29 cellular contexts compared by ENCODE assay signal in the genomic region with DNA sequence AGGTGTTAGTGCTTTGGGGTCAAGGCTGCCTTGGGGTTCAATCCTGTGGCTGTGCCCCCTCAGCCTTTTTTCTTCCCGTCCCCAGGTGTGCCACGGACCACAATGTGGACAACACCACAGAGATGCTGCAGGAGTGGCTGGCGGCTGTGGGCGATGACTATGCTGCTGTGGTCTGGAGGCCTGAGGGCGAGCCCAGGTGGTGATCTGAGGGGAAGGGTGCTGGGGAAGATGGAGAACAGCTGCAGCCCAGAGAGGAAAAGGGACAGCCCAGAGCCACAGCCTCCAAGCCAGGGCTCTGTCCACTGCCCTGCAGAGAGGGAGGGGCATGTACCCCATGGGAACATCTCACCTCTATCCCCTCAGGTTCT. TPM values are rescaled to one million over a fixed set of nuclear protein-coding genes. Genes with fewer than 3 reads are reported as not detected.
DNase-seq lines count a peak whose midpoint lies in the region; ATAC-seq and TF ChIP-seq lines count a peak whose summit lies in the region.
"Had no signal": no experiment of that assay in that cellular context is flagged by ENCODE, and none has a peak within 500 bp of the region (broad histone marks: within the 10 kb centered on the region; RNA-seq: fewer than 3 reads in every experiment).

No MANE protein-coding gene starts in this region.

- ATAC-seq in gastroesophageal sphincter (no peak), GM18870 (IDR thresholded peaks at IDR 0.05; ENCODE audit: unreplicated experiment) (no peak)
- ATAC-seq: heart left ventricle; left colon; naive thymus-derived CD8-positive, alpha-beta T cell; right lobe of liver had no signal

- no peaks in the 10 kb centered on the region for H3K36me3 Mint-ChIP-seq in activated T-helper 2 cell treated with anti-CD3 and anti-CD28 coated beads, Interferon-gamma antibody, Interleukin-2, Interleukin-4, amounts not matched to agents 10 μg/mL and 5 μg/mL and 100 μg/mL, durations not matched to agents 14 hours and 24 hours and 36 hours (ENCODE audit: low read depth)
- H3K36me3 Mint-ChIP-seq in activated naive CD8-positive, alpha-beta T cell treated with anti-CD3 and anti-CD28 coated beads for 36 hours, result no peaks in the 10 kb centered on the region
- H3K36me3 Mint-ChIP-seq: activated naive CD4-positive, alpha-beta T cell treated with anti-CD3 and anti-CD28 coated beads, Interleukin-2, amount 50 U/mL, for 24 hours; naive thymus-derived CD8-positive, alpha-beta T cell had no signal

- dilution Hi-C loops in mammary epithelial cell (cut with HindIII; ENCODE audit: low sequenced_read_pairs), result no loop called here

- H3K9me3 ChIP-seq in mammary epithelial cell (replicated peaks; ENCODE audit: insufficient read depth, low read length), result no peaks in the 10 kb centered on the region
- no peaks in the 10 kb centered on the region for H3K9me3 ChIP-seq in breast epithelium
- H3K9me3 ChIP-seq in gastroesophageal sphincter, result no peaks in the 10 kb centered on the region
- H3K9me3 ChIP-seq: Caco-2, heart left ventricle, right lobe of liver, SJSA1, stomach, transverse colon had no signal

- H3K4me1 Mint-ChIP-seq in activated T-helper 2 cell treated with anti-CD3 and anti-CD28 coated beads, Interferon-gamma antibody, Interleukin-2, Interleukin-4, amounts not matched to agents 10 μg/mL and 5 μg/mL and 100 μg/mL, durations not matched to agents 14 hours and 24 hours and 36 hours (ENCODE audit: low read depth), result peaks cover 7% of the 10 kb centered on the region
- H3K4me1 Mint-ChIP-seq in activated naive CD8-positive, alpha-beta T cell treated with anti-CD3 and anti-CD28 coated beads for 36 hours, result peaks cover 8% of the 10 kb centered on the region

- no TSS peak for BruUV-seq in mammary epithelial cell (replicated peaks; lab: Mats Ljungman, UMichigan)

- CTCF ChIA-PET in mammary epithelial cell (lab: Charles Lee; ENCODE audit: low non-redundant PET), result no interaction called here

- H3K27me3 ChIP-seq in mammary epithelial cell (ENCODE audit: insufficient read depth, low read length) (no peaks in the 10 kb centered on the region), breast epithelium (no peaks in the 10 kb centered on the region), gastroesophageal sphincter (no peaks in the 10 kb centered on the region)
- H3K27me3 ChIP-seq: dorsolateral prefrontal cortex, right lobe of liver, SJSA1 had no signal

- H4K20me1 ChIP-seq in mammary epithelial cell (ENCODE audit: insufficient read depth, low read length), result no peaks in the 10 kb centered on the region

- H3K9me3 Mint-ChIP-seq in activated T-helper 2 cell treated with anti-CD3 and anti-CD28 coated beads, Interferon-gamma antibody, Interleukin-2, Interleukin-4, amounts not matched to agents 10 μg/mL and 5 μg/mL and 100 μg/mL, durations not matched to agents 14 hours and 24 hours and 36 hours, result no peaks in the 10 kb centered on the region
- H3K9me3 Mint-ChIP-seq in activated naive CD8-positive, alpha-beta T cell treated with anti-CD3 and anti-CD28 coated beads for 36 hours, result no peaks in the 10 kb centered on the region
- H3K9me3 Mint-ChIP-seq: activated naive CD4-positive, alpha-beta T cell treated with anti-CD3 and anti-CD28 coated beads, Interleukin-2, amount 50 U/mL, for 24 hours; naive thymus-derived CD8-positive, alpha-beta T cell had no signal

- peak overlapping the region; percentile 33 for H3K4me3 Mint-ChIP-seq in activated T-helper 2 cell treated with anti-CD3 and anti-CD28 coated beads, Interferon-gamma antibody, Interleukin-2, Interleukin-4, amounts not matched to agents 10 μg/mL and 5 μg/mL and 100 μg/mL, durations not matched to agents 14 hours and 24 hours and 36 hours (ENCODE audit: low read depth)
- H3K4me3 Mint-ChIP-seq in activated naive CD8-positive, alpha-beta T cell treated with anti-CD3 and anti-CD28 coated beads for 36 hours, result no peak overlapping the region
- H3K4me3 Mint-ChIP-seq: activated naive CD4-positive, alpha-beta T cell treated with anti-CD3 and anti-CD28 coated beads, Interleukin-2, amount 50 U/mL, for 24 hours had no signal

- peaks cover 21% of the 10 kb centered on the region for H3K4me1 ChIP-seq in mammary epithelial cell (ENCODE audit: insufficient read depth, low read length)
- peaks cover 0 to 5% of the 10 kb centered on the region in 2 donors for H3K4me1 ChIP-seq in breast epithelium
- H3K4me1 ChIP-seq in gastroesophageal sphincter, result peaks cover 0 to 32% (median 14%) of the 10 kb centered on the region in 3 donors

- H3K9ac ChIP-seq in mammary epithelial cell (ENCODE audit: insufficient read depth, low read length), result no peak overlapping the region

- peaks cover 15% of the 10 kb centered on the region for H3K27me3 Mint-ChIP-seq in activated T-helper 2 cell treated with anti-CD3 and anti-CD28 coated beads, Interferon-gamma antibody, Interleukin-2, Interleukin-4, amounts not matched to agents 10 μg/mL and 5 μg/mL and 100 μg/mL, durations not matched to agents 14 hours and 24 hours and 36 hours (ENCODE audit: low read depth)
- H3K27me3 Mint-ChIP-seq in activated naive CD8-positive, alpha-beta T cell treated with anti-CD3 and anti-CD28 coated beads for 36 hours, result peaks cover 24% of the 10 kb centered on the region

- no peak overlapping the region for H3K4me3 ChIP-seq in mammary epithelial cell (replicated peaks in 1 of 3; ENCODE audit: insufficient read depth in 1 of 3, low read depth in 2 of 3, low read length in 3 of 3)
- H3K4me3 ChIP-seq in breast epithelium, result no peak overlapping the region
- H3K4me3 ChIP-seq in gastroesophageal sphincter, result no peak overlapping the region
- H3K4me3 ChIP-seq: dorsolateral prefrontal cortex, Peyer's patch, right lobe of liver, SJSA1, stomach, transverse colon had no signal

- in situ Hi-C loops in mammary epithelial cell (cut with MboI; ENCODE audit: low sequenced_read_pairs in 2 of 2), result no loop called here

- TF ChIP-seq POLR2A in breast epithelium (IDR thresholded peaks at IDR 0.05) (no peak), gastroesophageal sphincter (IDR thresholded peaks at IDR 0.05) (no peak)

- H3K79me2 ChIP-seq in mammary epithelial cell (ENCODE audit: insufficient read depth, low read length), result no peaks in the 10 kb centered on the region

- no peak for TF ChIP-seq EP300 in gastroesophageal sphincter (IDR thresholded peaks at IDR 0.05)

- intact Hi-C loops in mammary epithelial cell (cut with micrococcal nuclease) (loop anchor here (5.0 kb wide), 1 partner anchor 605 kb away; a partner anchor contains a TSS), breast epithelium (cut with DNase I; ENCODE audit: low total_unique reads) (no loop called here)
- intact Hi-C loops in activated T-helper 2 cell treated with anti-CD3 and anti-CD28 coated beads, Interferon-gamma antibody, Interleukin-2, Interleukin-4, amounts not matched to agents 10 μg/mL and 5 μg/mL and 100 μg/mL, durations not matched to agents 14 hours and 24 hours and 36 hours (cut with micrococcal nuclease), result no loop called here

- 100% methylated on average over 2 of the region's 5 CpGs for WGBS in mammary epithelial cell (ENCODE audit: low coverage, missing lambda C conversion rate)
- 80% methylated on average over 1 of the region's 5 CpGs; no CpG with 5 or more reads in 1 of the 2 donors for WGBS in gastroesophageal sphincter (ENCODE audit: low coverage in 1 of 2), 2 donors

- no peak overlapping the region for H3K27ac Mint-ChIP-seq in activated T-helper 2 cell treated with anti-CD3 and anti-CD28 coated beads, Interferon-gamma antibody, Interleukin-2, Interleukin-4, amounts not matched to agents 10 μg/mL and 5 μg/mL and 100 μg/mL, durations not matched to agents 14 hours and 24 hours and 36 hours
- H3K27ac Mint-ChIP-seq in activated naive CD8-positive, alpha-beta T cell treated with anti-CD3 and anti-CD28 coated beads for 36 hours, result no peak overlapping the region
- H3K27ac Mint-ChIP-seq: activated naive CD4-positive, alpha-beta T cell treated with anti-CD3 and anti-CD28 coated beads, Interleukin-2, amount 50 U/mL, for 24 hours had no signal

- no peak overlapping the region for H3K4me2 ChIP-seq in mammary epithelial cell (ENCODE audit: insufficient read depth, low read depth, low read length)

- DNase-seq in mammary epithelial cell, result peak; percentile 62
- DNase-seq in breast epithelium (ENCODE audit: low spot score in 2 of 2), result no peak
- no peak for DNase-seq in activated T-helper 2 cell treated with anti-CD3 and anti-CD28 coated beads, Interferon-gamma antibody, Interleukin-2, Interleukin-4, amounts not matched to agents 10 μg/mL and 5 μg/mL and 100 μg/mL, durations not matched to agents 14 hours and 24 hours and 36 hours (ENCODE audit: low spot score)
- peak; percentile 76 for DNase-seq in myocyte (ENCODE audit: low read depth)
- no peak for DNase-seq in mucosa of gallbladder (ENCODE audit: low spot score)
- DNase-seq in activated naive CD8-positive, alpha-beta T cell treated with anti-CD3 and anti-CD28 coated beads for 36 hours, result no peak
- DNase-seq: activated CD4-positive, alpha-beta T cell treated with anti-CD3 and anti-CD28 coated beads for 4 hours; aorta; Caco-2; DND-41; dorsolateral prefrontal cortex; HCEC 1CT; heart left ventricle; Karpas-422; left colon; naive thymus-derived CD8-positive, alpha-beta T cell; NCI-H1048; NCI-H187; NCI-H526; Peyer's patch; posterior cingulate gyrus; right lobe of liver; stomach; T-helper 2 cell; transverse colon had no signal

- TF ChIP-seq CTCF in mammary epithelial cell (conservative IDR thresholded peaks at IDR 0.05 in 1 of 2, IDR thresholded peaks at IDR 0.05 in 1 of 2; ENCODE audit: extremely low read depth in 1 of 2, insufficient read depth in 1 of 2, low read depth in 1 of 2, low read length in 2 of 2) (no peak), breast epithelium (IDR thresholded peaks at IDR 0.05) (no peak), gastroesophageal sphincter (IDR thresholded peaks at IDR 0.05) (no peak)

- H3K36me3 ChIP-seq in mammary epithelial cell (ENCODE audit: insufficient read depth, low read length) (no peaks in the 10 kb centered on the region), breast epithelium (no peaks in the 10 kb centered on the region), gastroesophageal sphincter (peaks cover 0 to 52% of the 10 kb centered on the region in 2 donors)
- H3K36me3 ChIP-seq: Peyer's patch, right lobe of liver, SJSA1, transverse colon had no signal

- H2AFZ ChIP-seq in mammary epithelial cell (ENCODE audit: low read depth, low read length), result no peak overlapping the region

- H3K27ac ChIP-seq in mammary epithelial cell (ENCODE audit: insufficient read depth, low read depth, low read length) (no peak overlapping the region), breast epithelium (no peak overlapping the region), gastroesophageal sphincter (no peak overlapping the region)
- H3K27ac ChIP-seq: heart left ventricle, Peyer's patch, right lobe of liver, SJSA1, stomach, transverse colon had no signal

RNA-seq across cellular contexts. Expression of a gene that starts 2.1 kb away (rescaled TPM):
- total RNA-seq in mammary epithelial cell (10 to 100 TPM; 65.2 to 69.3 TPM), breast epithelium (10 to 100 TPM; 19.8 to 47.5 (median 30.5) TPM), myocyte (43.6 and 52.0 TPM in 2 replicates), gastroesophageal sphincter (10 to 100 TPM; 18.0 to 30.0 (median 28.1) TPM), mucosa of gallbladder (23.7 TPM)
- 50.7 TPM for polyA plus RNA-seq in mammary epithelial cell
- 31.4 TPM for polyA minus RNA-seq in mammary epithelial cell
- 8.2 and 9.3 TPM in 2 replicates for total RNA-seq in activated T-helper 2 cell treated with anti-CD3 and anti-CD28 coated beads, Interferon-gamma antibody, Interleukin-2, Interleukin-4, amounts not matched to agents 10 μg/mL and 5 μg/mL and 100 μg/mL, durations not matched to agents 14 hours and 24 hours and 36 hours
- polyA plus RNA-seq in myocyte (2012), result 232 TPM
- total RNA-seq in activated naive CD8-positive, alpha-beta T cell treated with anti-CD3 and anti-CD28 coated beads for 36 hours, result 1 to 10 TPM; 1.4 to 2.2 TPM

RNA-seq across cellular contexts. Expression of a gene that starts 33.0 kb away (rescaled TPM):
- total RNA-seq in mammary epithelial cell, result 10 to 100 TPM; 20.5 to 36.5 TPM
- 12.5 TPM for polyA plus RNA-seq in mammary epithelial cell
- 32.7 TPM for polyA minus RNA-seq in mammary epithelial cell
- total RNA-seq in breast epithelium, result 10 to 100 TPM; 23.1 to 27.9 (median 25.1) TPM
- total RNA-seq in activated T-helper 2 cell treated with anti-CD3 and anti-CD28 coated beads, Interferon-gamma antibody, Interleukin-2, Interleukin-4, amounts not matched to agents 10 μg/mL and 5 μg/mL and 100 μg/mL, durations not matched to agents 14 hours and 24 hours and 36 hours, result 61.5 and 64.4 TPM in 2 replicates
- total RNA-seq in myocyte, result 16.0 and 18.6 TPM in 2 replicates
- polyA plus RNA-seq in myocyte (2012), result 21.3 TPM
- total RNA-seq in gastroesophageal sphincter, result 10 to 100 TPM; 19.7 to 30.1 (median 26.9) TPM
- 26.4 TPM for total RNA-seq in mucosa of gallbladder
- total RNA-seq in activated naive CD8-positive, alpha-beta T cell treated with anti-CD3 and anti-CD28 coated beads for 36 hours, result 10 to 100 TPM; 72.7 to 76.1 TPM

RNA-seq across cellular contexts. Expression of a gene that starts 51.6 kb away (rescaled TPM):
- total RNA-seq in mammary epithelial cell (10 to 100 TPM; 24.5 to 53.7 TPM), breast epithelium (10 to 100 TPM; 21.3 to 24.1 (median 23.8) TPM), myocyte (43.5 and 51.2 TPM in 2 replicates), gastroesophageal sphincter (10 to 100 TPM; 20.5 to 46.8 (median 30.2) TPM), mucosa of gallbladder (53.1 TPM)
- 37.7 TPM for polyA plus RNA-seq in mammary epithelial cell
- 38.7 TPM for polyA minus RNA-seq in mammary epithelial cell
- total RNA-seq in activated T-helper 2 cell treated with anti-CD3 and anti-CD28 coated beads, Interferon-gamma antibody, Interleukin-2, Interleukin-4, amounts not matched to agents 10 μg/mL and 5 μg/mL and 100 μg/mL, durations not matched to agents 14 hours and 24 hours and 36 hours, result 78.6 and 78.7 TPM in 2 replicates
- polyA plus RNA-seq in myocyte (2012), result 69.1 TPM
- total RNA-seq in activated naive CD8-positive, alpha-beta T cell treated with anti-CD3 and anti-CD28 coated beads for 36 hours, result 10 to 100 TPM; 81.7 to 85.6 TPM

Comparison
In these comparisons a context has a peak if more than half of its experiments do, and no peak if none do; other contexts are left out.
1. DNase-seq: peak in mammary epithelial cell (single experiment) and myocyte (single experiment); none in breast epithelium (0 of 2), activated T-helper 2 cell treated with anti-CD3 and anti-CD28 coated beads, Interferon-gamma antibody, Interleukin-2, Interleukin-4, amounts not matched to agents 10 μg/mL and 5 μg/mL and 100 μg/mL, durations not matched to agents 14 hours and 24 hours and 36 hours (single experiment), mucosa of gallbladder (single experiment) and activated naive CD8-positive, alpha-beta T cell treated with anti-CD3 and anti-CD28 coated beads for 36 hours (single experiment).